Comparison of ENCODE assay signal across 22 cellular contexts in genomic region chr2:180892081-180892480, GRCh38.
"Had no signal": no experiment of that assay in that cellular context is flagged by ENCODE, and none has a peak within 500 bp of the region (broad histone marks: within the 10 kb centered on the region; RNA-seq: fewer than 3 reads in every experiment).

No MANE protein-coding gene starts in this region.

- H3K4me2 ChIP-seq: KMS-11 had no signal

- H3K36me3 ChIP-seq: SJCRH30 had no signal

- H3K4me3 ChIP-seq: SJCRH30 had no signal

- ATAC-seq: HepG2, SK-N-SH treated with all-trans-retinoic acid at 6 μM for 48 hours had no signal

- DNase-seq: IMR-90; Kasumi-1; MM.1S; NCI-H1092 treated with DMSO at 0.1 percent for 48 hours; NCI-H1436; NCI-H187; NCI-H2029; NCI-H2081 treated with DMSO at 0.1 percent for 48 hours; NCI-H2171; NCI-H226; NCI-H446; NCI-H510A; NCI-H524 treated with DMSO at 0.1 percent for 48 hours; NCI-H69; NCI-H774; NK-92 treated with Interleukin-12 subunit alpha and Interleukin-12 subunit beta, amount 100 ng/mL, for 24 hours; SHP77; SJCRH30 had no signal

- H3K27ac ChIP-seq: KMS-11, RWPE1, SJCRH30 had no signal

- H3K4me1 ChIP-seq: SJCRH30 had no signal

- FAIRE-seq: HepG2 had no signal

- H3K9me3 ChIP-seq: SJCRH30 had no signal

- H3K27me3 ChIP-seq: SJCRH30 had no signal

- H3K9ac ChIP-seq: KMS-11 had no signal
